1 cellular context compared by ENCODE assay signal in the genomic region with DNA sequence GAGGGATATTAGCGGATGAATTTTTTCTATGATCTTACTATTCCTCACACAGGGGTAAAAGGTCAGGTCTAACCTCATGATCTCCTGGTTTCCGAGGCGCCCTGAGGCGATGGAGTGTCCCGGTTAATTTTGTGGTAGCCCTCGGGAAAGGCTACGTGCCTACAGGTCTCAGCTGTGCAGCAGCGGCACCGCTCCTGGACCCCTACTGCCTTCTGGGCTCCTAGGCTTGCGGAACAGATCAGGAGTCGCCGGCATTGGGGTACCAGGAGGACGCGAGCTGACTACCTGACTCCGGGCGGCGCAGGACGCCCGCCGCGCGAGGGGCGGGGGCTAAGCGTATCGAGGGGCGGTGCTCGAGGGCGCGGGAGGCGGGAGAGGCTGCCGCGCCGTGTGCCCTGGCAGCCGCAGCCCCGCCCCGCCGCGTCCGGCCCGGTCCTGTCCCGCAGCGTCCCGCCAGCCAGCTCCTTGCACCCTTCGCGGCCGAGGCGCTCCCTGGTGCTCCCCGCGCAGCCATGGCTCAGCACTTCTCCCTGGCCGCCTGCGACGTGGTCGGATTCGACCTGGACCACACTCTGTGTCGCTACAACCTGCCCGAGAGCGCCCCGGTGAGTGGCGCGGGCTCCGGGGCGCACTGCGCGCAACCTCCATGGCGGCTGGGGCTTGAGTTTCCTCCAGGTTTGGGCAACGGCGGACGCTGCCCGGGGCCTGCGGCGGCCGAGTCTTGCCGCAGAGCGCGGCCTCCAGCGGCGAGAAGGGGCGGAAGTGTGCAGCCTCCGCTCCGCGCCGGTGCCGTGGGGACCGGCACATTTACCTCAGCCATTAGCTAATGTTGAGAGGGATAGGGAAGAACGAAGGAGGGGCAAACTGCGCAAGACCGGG.
TF ChIP-seq lines count a peak whose summit lies in the region.

TSS of gene NT5DC1 (plus strand) at position 435 of the 879 bp plus-strand sequence. CDS start at position 513, 78 bp downstream.

TF ChIP-seq in IMR-90, 13 proteins besides CTCF, POLR2A, EP300 and RAD21:
- TF ChIP-seq MXI1 (IDR thresholded peaks at IDR 0.05; ENCODE audit: borderline replicate concordance, low read depth, low read length) (peak; percentile 22; the same call in 1 of the 2 replicates), RCOR1 (IDR thresholded peaks at IDR 0.05; ENCODE audit: insufficient replicate concordance, low read length) (no peak), MAZ (IDR thresholded peaks at IDR 0.05; ENCODE audit: borderline replicate concordance, low read depth, low read length) (peak; percentile 54; the same call in 1 of the 2 replicates)
